Comparison of ENCODE assay signal across 9 cellular contexts in the genomic region with DNA sequence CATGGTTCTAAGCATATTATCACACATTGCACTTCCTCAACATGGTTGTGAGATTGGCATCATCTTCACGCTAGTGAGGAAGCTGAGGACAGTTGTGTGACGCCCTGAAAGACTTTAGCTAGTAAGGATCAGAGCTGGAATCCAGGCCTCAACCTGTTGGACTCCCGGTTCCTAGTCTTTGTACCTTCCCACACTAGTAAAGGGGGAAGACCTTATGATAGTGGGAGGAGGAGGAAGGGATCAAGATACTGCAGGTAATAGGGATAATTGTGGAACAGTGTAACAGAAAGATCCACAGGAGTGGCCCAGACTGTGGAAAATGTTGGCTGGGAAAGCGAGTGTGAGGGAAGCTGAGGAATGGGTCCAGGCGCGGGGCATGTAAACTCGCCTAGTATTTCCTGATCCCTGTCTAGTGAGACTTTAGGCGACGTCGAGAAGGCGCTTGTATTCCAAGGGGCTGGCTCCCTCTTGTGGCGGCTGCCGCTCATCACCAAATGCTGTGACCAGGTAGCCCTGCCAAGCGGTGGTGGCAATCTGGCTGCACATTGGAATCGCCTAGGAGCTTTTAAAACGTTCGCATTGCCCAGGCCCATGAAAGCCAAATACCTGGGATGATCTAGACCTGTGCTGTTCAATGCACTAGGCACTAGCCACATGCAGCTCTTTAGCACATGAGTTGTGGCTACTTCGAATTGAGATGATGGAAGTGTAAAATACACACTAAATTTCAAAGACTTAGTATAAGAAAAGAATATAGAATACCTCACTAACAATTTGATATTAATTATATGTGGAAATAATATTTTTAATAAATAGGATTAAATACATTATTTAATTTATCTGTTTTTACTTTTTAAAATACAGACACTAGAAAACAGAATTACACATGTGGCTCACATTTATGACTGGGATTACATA. TPM values are rescaled to one million over a fixed set of nuclear protein-coding genes. Genes with fewer than 3 reads are reported as not detected.
DNase-seq lines count a peak whose midpoint lies in the region; ATAC-seq and TF ChIP-seq lines count a peak whose summit lies in the region.
"Had no signal": no experiment of that assay in that cellular context is flagged by ENCODE, and none has a peak within 500 bp of the region (broad histone marks: within the 10 kb centered on the region; RNA-seq: fewer than 3 reads in every experiment).

No MANE protein-coding gene starts in this region.

- no peak overlapping the region for H3K27ac Mint-ChIP-seq in activated CD8-positive, alpha-beta T cell treated with anti-CD3 and anti-CD28 coated beads for 36 hours
- no peak overlapping the region for H3K27ac Mint-ChIP-seq in stimulated activated memory B cell treated with anti-CD40 and anti-IgM and Interleukin-4, amounts not matched to agents 10 μg/mL and 1 μg/mL and 100 μg/mL, for 72 hours

- H3K4me3 ChIP-seq in mucosa of descending colon = no peak overlapping the region

- H3K4me1 ChIP-seq in mucosa of descending colon (ENCODE audit: low read depth) = no peaks in the 10 kb centered on the region

- H3K4me3 Mint-ChIP-seq in activated CD8-positive, alpha-beta T cell treated with anti-CD3 and anti-CD28 coated beads for 36 hours = no peak overlapping the region
- no peak overlapping the region for H3K4me3 Mint-ChIP-seq in stimulated activated memory B cell treated with anti-CD40 and anti-IgM and Interleukin-4, amounts not matched to agents 10 μg/mL and 1 μg/mL and 100 μg/mL, for 72 hours

- intact Hi-C loops in activated CD8-positive, alpha-beta T cell treated with anti-CD3 and anti-CD28 coated beads for 36 hours (cut with micrococcal nuclease) = no loop called here
- intact Hi-C loops in mucosa of descending colon (cut with DNase I, micrococcal nuclease) = loop anchor here in 1 of 2 donors (10.0 kb wide), 1 partner anchor 856 kb away; no protein-coding TSS in a partner anchor

- no peaks in the 10 kb centered on the region for H3K36me3 ChIP-seq in mucosa of descending colon (ENCODE audit: low read depth)

- no peaks in the 10 kb centered on the region for H3K9me3 Mint-ChIP-seq in activated CD8-positive, alpha-beta T cell treated with anti-CD3 and anti-CD28 coated beads for 36 hours
- no peaks in the 10 kb centered on the region for H3K9me3 Mint-ChIP-seq in stimulated activated memory B cell treated with anti-CD40 and anti-IgM and Interleukin-4, amounts not matched to agents 10 μg/mL and 1 μg/mL and 100 μg/mL, for 72 hours

- POLR2A ChIA-PET in activated CD8-positive, alpha-beta T cell treated with anti-CD3 and anti-CD28 coated beads for 36 hours (lab: Charles Lee) = no interaction called here

- no peaks in the 10 kb centered on the region for H3K9me3 ChIP-seq in mucosa of descending colon

- peak; percentile 5 for DNase-seq in CMK (ENCODE audit: low read depth)
- peak; percentile 69 for DNase-seq in NCI-H774 (lab: John Stamatoyannopoulos, UW)
- peak; percentile 77 for DNase-seq in activated CD8-positive, alpha-beta T cell treated with anti-CD3 and anti-CD28 coated beads for 36 hours
- DNase-seq in epidermal melanocyte (ENCODE audit: insufficient read length, low spot score) = peak; percentile 60
- DNase-seq in mucosa of descending colon = peak; percentile 72 to 89 (median 84)

- no peaks in the 10 kb centered on the region for H3K4me1 Mint-ChIP-seq in activated CD8-positive, alpha-beta T cell treated with anti-CD3 and anti-CD28 coated beads for 36 hours (ENCODE audit: low read depth)
- H3K4me1 Mint-ChIP-seq in stimulated activated memory B cell treated with anti-CD40 and anti-IgM and Interleukin-4, amounts not matched to agents 10 μg/mL and 1 μg/mL and 100 μg/mL, for 72 hours = no peaks in the 10 kb centered on the region

- H3K27me3 Mint-ChIP-seq in activated CD8-positive, alpha-beta T cell treated with anti-CD3 and anti-CD28 coated beads for 36 hours = peaks cover 13% of the 10 kb centered on the region
- no peaks in the 10 kb centered on the region for H3K27me3 Mint-ChIP-seq in stimulated activated memory B cell treated with anti-CD40 and anti-IgM and Interleukin-4, amounts not matched to agents 10 μg/mL and 1 μg/mL and 100 μg/mL, for 72 hours

- no peaks in the 10 kb centered on the region for H3K36me3 Mint-ChIP-seq in activated CD8-positive, alpha-beta T cell treated with anti-CD3 and anti-CD28 coated beads for 36 hours (ENCODE audit: low read depth)
- no peaks in the 10 kb centered on the region for H3K36me3 Mint-ChIP-seq in stimulated activated memory B cell treated with anti-CD40 and anti-IgM and Interleukin-4, amounts not matched to agents 10 μg/mL and 1 μg/mL and 100 μg/mL, for 72 hours

- CTCF ChIA-PET in activated CD8-positive, alpha-beta T cell treated with anti-CD3 and anti-CD28 coated beads for 36 hours (lab: Charles Lee) = interaction anchor here (0.7 to 3.3 kb wide), 10 partner anchors 10 to 939 kb away, joined by 3 to 13 read pairs (median 6); no protein-coding TSS in a partner anchor

- TF ChIP-seq CTCF in activated CD8-positive, alpha-beta T cell treated with anti-CD3 and anti-CD28 coated beads for 36 hours (IDR thresholded peaks at IDR 0.05) = peak; percentile 84
- TF ChIP-seq CTCF in mucosa of descending colon (IDR thresholded peaks at IDR 0.05) = peak; percentile 73

- ATAC-seq in GM19452 (IDR thresholded peaks at IDR 0.05; ENCODE audit: unreplicated experiment) (peak; percentile 93), HG03521 (IDR thresholded peaks at IDR 0.05; ENCODE audit: unreplicated experiment) (peak; percentile 91), mucosa of descending colon (peak; percentile 99)
- peak; percentile 66 for ATAC-seq in activated CD8-positive, alpha-beta T cell treated with anti-CD3 and anti-CD28 coated beads for 36 hours
- peak; percentile 64 for ATAC-seq in stimulated activated memory B cell treated with anti-CD40 and anti-IgM and Interleukin-4, amounts not matched to agents 10 μg/mL and 1 μg/mL and 100 μg/mL, for 72 hours

RNA-seq across cellular contexts. Expression of gene CLDN18, which starts 38.8 kb away (rescaled TPM):
- total RNA-seq in activated CD8-positive, alpha-beta T cell treated with anti-CD3 and anti-CD28 coated beads for 36 hours = not detected
- not detected for total RNA-seq in mucosa of descending colon
- total RNA-seq: T-helper 2 cell treated with Interferon-gamma antibody and Interleukin-4, amounts not matched to agents 100 ng/mL and 5 ng/mL, for 36 hours had no signal

Comparison
In these comparisons a context has a peak if more than half of its experiments do, and no peak if none do; other contexts are left out.
1. DNase-seq: peak in every context shown above with its lines; median percentile 84 in mucosa of descending colon; 77 in activated CD8-positive, alpha-beta T cell treated with anti-CD3 and anti-CD28 coated beads for 36 hours; 69 in NCI-H774; 60 in epidermal melanocyte; 5 in CMK.